8 cellular contexts compared by ENCODE assay signal in genomic region chr22:35627267-35628041, GRCh38. TPM values are rescaled to one million over a fixed set of nuclear protein-coding genes. Genes with fewer than 3 reads are reported as not detected.
A peak's percentile ranks its signal among the peaks of the same experiment; 100 is the strongest.
DNase-seq lines count a peak whose midpoint lies in the region; ATAC-seq and TF ChIP-seq lines count a peak whose summit lies in the region.

No MANE protein-coding gene starts in this region.

- no peak for TF ChIP-seq POLR2A in ovary (IDR thresholded peaks at IDR 0.05)

- peaks cover 4% of the 10 kb centered on the region in 2 donors for H3K27me3 Mint-ChIP-seq in CD8-positive, alpha-beta memory T cell
- H3K27me3 Mint-ChIP-seq in activated naive CD8-positive, alpha-beta T cell: peaks cover 6% of the 10 kb centered on the region
- H3K27me3 Mint-ChIP-seq in type B pancreatic cell: no peaks in the 10 kb centered on the region

- no peaks in the 10 kb centered on the region for H3K9me3 Mint-ChIP-seq in CD8-positive, alpha-beta memory T cell
- H3K9me3 Mint-ChIP-seq in activated naive CD8-positive, alpha-beta T cell (ENCODE audit: low read depth): no peaks in the 10 kb centered on the region
- no peaks in the 10 kb centered on the region for H3K9me3 Mint-ChIP-seq in type B pancreatic cell

- peak in 4 of 5 donors; percentile 18 to 63 (median 24) for DNase-seq in CD8-positive, alpha-beta memory T cell
- peak; percentile 92 for DNase-seq in HS-5 (ENCODE audit: low read depth)
- peak; percentile 57 for DNase-seq in RWPE1 (ENCODE audit: low spot score)
- DNase-seq in glomerular visceral epithelial cell (ENCODE audit: extremely low spot score): peak; percentile 97
- DNase-seq in ovary: peak; percentile 83 to 90 (median 88)
- no peak for DNase-seq in type B pancreatic cell (ENCODE audit: extremely low spot score, unreplicated experiment)

- peaks cover 7% of the 10 kb centered on the region for H3K4me1 ChIP-seq in CD8-positive, alpha-beta memory T cell (ENCODE audit: insufficient read depth, low read length)
- H3K4me1 ChIP-seq in ovary (ENCODE audit: insufficient read depth): peaks cover 5% of the 10 kb centered on the region

- peak overlapping the region; percentile 20 for H3K27ac ChIP-seq in CD8-positive, alpha-beta memory T cell (ENCODE audit: low read depth, low read length)
- peak overlapping the region; percentile 97 for H3K27ac ChIP-seq in RWPE1
- peak overlapping the region; percentile 76 to 94 for H3K27ac ChIP-seq in ovary

- POLR2A ChIA-PET in CD8-positive, alpha-beta memory T cell (lab: Charles Lee): interaction anchor here (1.2 kb wide), 1 partner anchor 20 kb away, joined by 3 read pairs; the partner anchor contains the start of gene APOL6
- POLR2A ChIA-PET in RWPE1 (lab: Yijun Ruan, JAX; ENCODE audit: low non-redundant PET): interaction anchor here (0.5 kb wide), 1 partner anchor 213 kb away, joined by 11 read pairs; no protein-coding TSS in a partner anchor

- 0 to 2% (median 0%) methylated on average over 21 of the region's 21 CpGs for WGBS in ovary, 3 donors

- peak; percentile 52 for TF ChIP-seq EP300 in ovary (IDR thresholded peaks at IDR 0.05)

- H3K27me3 ChIP-seq in CD8-positive, alpha-beta memory T cell (ENCODE audit: insufficient read depth, low read length, poor library complexity, severe bottlenecking): no peaks in the 10 kb centered on the region
- H3K27me3 ChIP-seq in ovary: no peaks in the 10 kb centered on the region

- intact Hi-C loops in ovary (cut with DNase I): loop anchor here (2.0 to 10.0 kb wide), 8 partner anchors 210 to 497 kb away; no protein-coding TSS in a partner anchor

- H3K9me3 ChIP-seq in CD8-positive, alpha-beta memory T cell (ENCODE audit: low read length): no peaks in the 10 kb centered on the region
- no peaks in the 10 kb centered on the region for H3K9me3 ChIP-seq in ovary

- H3K36me3 Mint-ChIP-seq in CD8-positive, alpha-beta memory T cell: no peaks in the 10 kb centered on the region
- no peaks in the 10 kb centered on the region for H3K36me3 Mint-ChIP-seq in activated naive CD8-positive, alpha-beta T cell
- peaks cover 4% of the 10 kb centered on the region for H3K36me3 Mint-ChIP-seq in type B pancreatic cell

- no peaks in the 10 kb centered on the region for H3K36me3 ChIP-seq in CD8-positive, alpha-beta memory T cell (ENCODE audit: insufficient read depth, low read length)
- no peaks in the 10 kb centered on the region for H3K36me3 ChIP-seq in ovary

- peaks cover 18 to 27% (median 18%) of the 10 kb centered on the region in 3 donors for H3K4me1 Mint-ChIP-seq in CD8-positive, alpha-beta memory T cell
- peaks cover 29% of the 10 kb centered on the region for H3K4me1 Mint-ChIP-seq in activated naive CD8-positive, alpha-beta T cell (ENCODE audit: low read depth)
- H3K4me1 Mint-ChIP-seq in type B pancreatic cell (ENCODE audit: unreplicated experiment): peaks cover 34% of the 10 kb centered on the region

- H3K4me3 Mint-ChIP-seq in CD8-positive, alpha-beta memory T cell: peak overlapping the region; percentile 60 to 89 (median 75)
- H3K4me3 Mint-ChIP-seq in activated naive CD8-positive, alpha-beta T cell: peak overlapping the region; percentile 53
- H3K4me3 Mint-ChIP-seq in type B pancreatic cell: peak overlapping the region; percentile 79

- H3K27ac Mint-ChIP-seq in CD8-positive, alpha-beta memory T cell: peak overlapping the region in 6 of 8 donors; percentile 25 to 77 (median 50)
- peak overlapping the region; percentile 13 for H3K27ac Mint-ChIP-seq in activated naive CD8-positive, alpha-beta T cell
- peak overlapping the region; percentile 84 for H3K27ac Mint-ChIP-seq in type B pancreatic cell

- TF ChIP-seq CTCF in RWPE1 (conservative IDR thresholded peaks at IDR 0.05; ENCODE audit: low read depth): peak; percentile 76
- TF ChIP-seq CTCF in ovary (IDR thresholded peaks at IDR 0.05): peak; percentile 2 to 53 (median 49)
- peak; percentile 26 for TF ChIP-seq CTCF in type B pancreatic cell (conservative IDR thresholded peaks at IDR 0.05)

- CTCF ChIA-PET in CD8-positive, alpha-beta memory T cell (lab: Charles Lee): interaction anchor here (0.7 to 1.7 kb wide), 6 partner anchors 15 to 497 kb away, joined by 3 to 5 read pairs (median 4); no protein-coding TSS in a partner anchor
- CTCF ChIA-PET in RWPE1 (lab: Yijun Ruan, JAX): interaction anchor here (0.5 to 0.8 kb wide), 4 partner anchors 59 to 288 kb away, joined by 3 to 5 read pairs (median 4); no protein-coding TSS in a partner anchor

- ATAC-seq in GM18519 (IDR thresholded peaks at IDR 0.05; ENCODE audit: low FRiP score, unreplicated experiment): no peak

- H3K4me3 ChIP-seq in CD8-positive, alpha-beta memory T cell (ENCODE audit: low read length): peak overlapping the region; percentile 53
- H3K4me3 ChIP-seq in ovary: peak overlapping the region; percentile 52

RNA-seq across cellular contexts. Expression of gene MB, which starts 10.3 kb away (rescaled TPM):
- 1 to 10 TPM; 2.5 to 2.7 TPM for total RNA-seq in CD8-positive, alpha-beta memory T cell
- polyA plus RNA-seq in CD8-positive, alpha-beta memory T cell: not detected
- total RNA-seq in ovary (1 to 10 TPM in 4 of 7 donors, not detected in 3; 1.3 to 3.0 (median 1.7) TPM), type B pancreatic cell (ENCODE audit: low replicate concordance) (0.36 and 0.48 TPM in 2 replicates)
- 1 to 10 TPM; 1.7 to 2.6 TPM for polyA plus RNA-seq in ovary

RNA-seq across cellular contexts. Expression of gene APOL6, which starts 20.8 kb away (rescaled TPM):
- 10 to 100 TPM; 27.1 to 27.5 TPM for total RNA-seq in CD8-positive, alpha-beta memory T cell
- 26.1 TPM for polyA plus RNA-seq in CD8-positive, alpha-beta memory T cell
- total RNA-seq in ovary: 10 to 100 TPM; 11.1 to 34.1 (median 21.4) TPM
- 10 to 100 TPM; 12.6 to 18.6 TPM for polyA plus RNA-seq in ovary
- total RNA-seq in type B pancreatic cell (ENCODE audit: low replicate concordance): 9.0 and 13.4 TPM in 2 replicates

Comparison
In these comparisons a context has a peak if more than half of its experiments do, and no peak if none do; other contexts are left out.
1. H3K27ac ChIP-seq: peak in every context shown above with its lines; median percentile 97 in RWPE1; 85 in ovary; 20 in CD8-positive, alpha-beta memory T cell.
2. H3K27ac Mint-ChIP-seq: peak in every context shown above with its lines; median percentile 84 in type B pancreatic cell; 50 in CD8-positive, alpha-beta memory T cell; 13 in activated naive CD8-positive, alpha-beta T cell.
3. CTCF ChIP-seq: peak in every context shown above with its lines; median percentile 76 in RWPE1; 49 in ovary; 26 in type B pancreatic cell.